In genomic region chr5:83776437-83777031, GRCh38 we compare ENCODE assay signal across 24 cellular contexts. TPM values are rescaled to one million over a fixed set of nuclear protein-coding genes. Genes with fewer than 3 reads are reported as not detected.
"Had no signal": no experiment of that assay in that cellular context is flagged by ENCODE, and none has a peak within 500 bp of the region (broad histone marks: within the 10 kb centered on the region; RNA-seq: fewer than 3 reads in every experiment).

No MANE protein-coding gene starts in this region.

- H3K27me3 Mint-ChIP-seq: natural killer cell treated with Interleukin-12 subunit alpha and Interleukin-12 subunit beta and Interleukin-15 and Interleukin-18, amount 100 ng/mL, for 72 hours; stimulated activated naive B cell treated with anti-CD40 and anti-IgM and Interleukin-4, amounts not matched to agents 10 μg/mL and 1 μg/mL and 100 μg/mL, for 72 hours had no signal

- DNase-seq: activated naive CD4-positive, alpha-beta T cell; activated T-cell treated with anti-CD3 and anti-CD28 coated beads, Interleukin-2, amount 50 U/mL, for 1 hour; adrenal gland; cerebellar nuclear complex; hippocampal formation; kidney glomerular epithelial cell; left ventricle myocardium inferior; mammary epithelial cell; midbrain; small intestine; stimulated activated CD4-positive, alpha-beta T cell treated with anti-CD3 and anti-CD28 coated beads, Interleukin-2, amount 100 ng/mL, for 48 hours; stimulated activated CD8-positive, alpha-beta memory T cell treated with anti-CD3 and anti-CD28 coated beads, Interleukin-4, amount 100 ng/mL, for 48 hours; stimulated activated naive B cell treated with anti-CD40 and anti-IgM and Interleukin-4, amounts not matched to agents 10 μg/mL and 1 μg/mL and 100 μg/mL, for 72 hours; T-helper 9 cell; trophoblast cell; uterus had no signal

- H2AFZ ChIP-seq: parathyroid adenoma had no signal

- H3K27ac Mint-ChIP-seq: activated naive CD8-positive, alpha-beta T cell; activated T-helper 2 cell treated with anti-CD3 and anti-CD28 coated beads, Interferon-gamma antibody, Interleukin-2, Interleukin-4, amounts not matched to agents 10 μg/mL and 5 μg/mL and 100 μg/mL, durations not matched to agents 14 hours and 24 hours and 36 hours; natural killer cell treated with Interleukin-12 subunit alpha and Interleukin-12 subunit beta and Interleukin-15 and Interleukin-18, amount 100 ng/mL, for 72 hours; stimulated activated naive B cell treated with anti-CD40 and anti-IgM and Interleukin-4, amounts not matched to agents 10 μg/mL and 1 μg/mL and 100 μg/mL, for 72 hours had no signal

- H3K4me3 ChIP-seq: adrenal gland, coronary artery, left ventricle myocardium inferior, uterus had no signal

- H3K9ac ChIP-seq: parathyroid adenoma had no signal

- ATAC-seq: natural killer cell treated with Interleukin-12 subunit alpha and Interleukin-12 subunit beta and Interleukin-15 and Interleukin-18, amount 100 ng/mL, for 72 hours; sciatic nerve; stimulated activated naive B cell treated with anti-CD40 and anti-IgM and Interleukin-4, amounts not matched to agents 10 μg/mL and 1 μg/mL and 100 μg/mL, for 72 hours had no signal

- H3K36me3 ChIP-seq: adrenal gland, left ventricle myocardium inferior, uterus had no signal

- H3K4me3 Mint-ChIP-seq: activated naive CD8-positive, alpha-beta T cell; natural killer cell treated with Interleukin-12 subunit alpha and Interleukin-12 subunit beta and Interleukin-15 and Interleukin-18, amount 100 ng/mL, for 72 hours; stimulated activated naive B cell treated with anti-CD40 and anti-IgM and Interleukin-4, amounts not matched to agents 10 μg/mL and 1 μg/mL and 100 μg/mL, for 72 hours had no signal

- H3K4me1 ChIP-seq: adrenal gland, parathyroid adenoma, uterus had no signal

- H3K9me3 ChIP-seq: adrenal gland, left ventricle myocardium inferior, uterus had no signal

- H3K36me3 Mint-ChIP-seq: activated naive CD8-positive, alpha-beta T cell; stimulated activated naive B cell treated with anti-CD40 and anti-IgM and Interleukin-4, amounts not matched to agents 10 μg/mL and 1 μg/mL and 100 μg/mL, for 72 hours had no signal

- H3K4me1 Mint-ChIP-seq: stimulated activated naive B cell treated with anti-CD40 and anti-IgM and Interleukin-4, amounts not matched to agents 10 μg/mL and 1 μg/mL and 100 μg/mL, for 72 hours had no signal

- H3K27ac ChIP-seq: adrenal gland, coronary artery, left ventricle myocardium inferior, parathyroid adenoma, uterus had no signal

- H3K27me3 ChIP-seq: adrenal gland, uterus had no signal

- H3K9me3 Mint-ChIP-seq: activated T-helper 2 cell treated with anti-CD3 and anti-CD28 coated beads, Interferon-gamma antibody, Interleukin-2, Interleukin-4, amounts not matched to agents 10 μg/mL and 5 μg/mL and 100 μg/mL, durations not matched to agents 14 hours and 24 hours and 36 hours; stimulated activated naive B cell treated with anti-CD40 and anti-IgM and Interleukin-4, amounts not matched to agents 10 μg/mL and 1 μg/mL and 100 μg/mL, for 72 hours had no signal

- H3K79me2 ChIP-seq: parathyroid adenoma had no signal

RNA-seq across cellular contexts. Expression of gene HAPLN1, which starts 55.9 kb away (rescaled TPM):
- total RNA-seq: activated T-helper 2 cell treated with anti-CD3 and anti-CD28 coated beads, Interferon-gamma antibody, Interleukin-2, Interleukin-4, amounts not matched to agents 10 μg/mL and 5 μg/mL and 100 μg/mL, durations not matched to agents 14 hours and 24 hours and 36 hours; adrenal gland; bronchial epithelial cell; natural killer cell treated with Interleukin-12 subunit alpha and Interleukin-12 subunit beta and Interleukin-15 and Interleukin-18, amount 100 ng/mL, for 72 hours; sciatic nerve; T-helper 1 cell treated with Interleukin-12 subunit alpha and Interleukin-12 subunit beta and Interleukin-4 antibody, amounts not matched to agents 30 ng/mL and 1 ng/mL, for 36 hours had no signal
- polyA plus RNA-seq: adrenal gland, mammary epithelial cell had no signal
